21 cellular contexts compared by ENCODE assay signal in genomic region chr4:151709071-151709470, GRCh38. TPM values are rescaled to one million over a fixed set of nuclear protein-coding genes. Genes with fewer than 3 reads are reported as not detected.
A peak's percentile ranks its signal among the peaks of the same experiment; 100 is the strongest.
DNase-seq lines count a peak whose midpoint lies in the region; ATAC-seq and TF ChIP-seq lines count a peak whose summit lies in the region.
"Had no signal": no experiment of that assay in that cellular context is flagged by ENCODE, and none has a peak within 500 bp of the region (broad histone marks: within the 10 kb centered on the region; RNA-seq: fewer than 3 reads in every experiment).

No MANE protein-coding gene starts in this region.

- H3K4me3 Mint-ChIP-seq in T-helper 2 cell treated with Interferon-gamma antibody and Interleukin-4, amounts not matched to agents 5 μg/mL and 100 μg/mL, for 36 hours: no peak overlapping the region
- H3K4me3 Mint-ChIP-seq: CD4-positive, CD25-positive, alpha-beta regulatory T cell; CD8-positive, alpha-beta memory T cell; HFFc6 had no signal

- intact Hi-C loops in heart right ventricle (cut with DNase I): no loop called here
- intact Hi-C loops in psoas muscle (cut with DNase I): no loop called here

- DNase-seq in right atrium auricular region (ENCODE audit: low spot score): no peak
- DNase-seq in heart right ventricle: no peak
- peak; percentile 35 for DNase-seq in islet precursor cell
- no peak for DNase-seq in psoas muscle
- DNase-seq in T-helper 2 cell treated with Interferon-gamma antibody and Interleukin-4, amounts not matched to agents 5 μg/mL and 100 μg/mL, for 36 hours (ENCODE audit: low spot score): no peak
- DNase-seq: ACHN; BE2C; C1 segment of cervical spinal cord; CD4-positive, CD25-positive, alpha-beta regulatory T cell; CD8-positive, alpha-beta memory T cell; COR-L47; DMS 273 treated with DMSO at 0.1 percent for 48 hours; DMS53; DND-41; EL; GOT3; H7; HFFc6 had no signal

- no peaks in the 10 kb centered on the region for H3K4me1 Mint-ChIP-seq in T-helper 2 cell treated with Interferon-gamma antibody and Interleukin-4, amounts not matched to agents 5 μg/mL and 100 μg/mL, for 36 hours (ENCODE audit: low read depth)
- H3K4me1 Mint-ChIP-seq: CD8-positive, alpha-beta memory T cell had no signal

- 87 to 90% methylated on average over 6 of the region's 6 CpGs for WGBS in heart right ventricle, 2 donors
- 85 to 92% (median 87%) methylated on average over 6 of the region's 6 CpGs for WGBS in psoas muscle, 3 donors

- TF ChIP-seq CTCF in right atrium auricular region (IDR thresholded peaks at IDR 0.05) (no peak), heart right ventricle (IDR thresholded peaks at IDR 0.05) (no peak), psoas muscle (IDR thresholded peaks at IDR 0.05) (no peak)

- H3K36me3 Mint-ChIP-seq in T-helper 2 cell treated with Interferon-gamma antibody and Interleukin-4, amounts not matched to agents 5 μg/mL and 100 μg/mL, for 36 hours (ENCODE audit: low read depth): peaks cover 3% of the 10 kb centered on the region

- H3K4me3 ChIP-seq in right atrium auricular region: no peak overlapping the region
- no peak overlapping the region for H3K4me3 ChIP-seq in heart right ventricle
- H3K4me3 ChIP-seq in psoas muscle: no peak overlapping the region
- H3K4me3 ChIP-seq: GM12878 had no signal

- no peaks in the 10 kb centered on the region for H3K27me3 Mint-ChIP-seq in T-helper 2 cell treated with Interferon-gamma antibody and Interleukin-4, amounts not matched to agents 5 μg/mL and 100 μg/mL, for 36 hours (ENCODE audit: low read depth)
- H3K27me3 Mint-ChIP-seq: CD4-positive, CD25-positive, alpha-beta regulatory T cell had no signal

- H3K9me3 ChIP-seq in right atrium auricular region: no peaks in the 10 kb centered on the region
- H3K9me3 ChIP-seq in heart right ventricle: no peaks in the 10 kb centered on the region
- H3K9me3 ChIP-seq in psoas muscle: no peaks in the 10 kb centered on the region
- H3K9me3 ChIP-seq: BE2C had no signal

- peak overlapping the region; percentile 45 to 54 for H3K27ac ChIP-seq in right atrium auricular region
- no peak overlapping the region for H3K27ac ChIP-seq in heart right ventricle
- peak overlapping the region; percentile 54 for H3K27ac ChIP-seq in psoas muscle

- H3K4me1 ChIP-seq in right atrium auricular region (peaks cover 0 to 10% of the 10 kb centered on the region in 2 donors), heart right ventricle (peaks cover 0 to 10% (median 0%) of the 10 kb centered on the region in 9 donors), psoas muscle (peaks cover 8% of the 10 kb centered on the region)
- H3K4me1 ChIP-seq: BE2C had no signal

- ATAC-seq in heart right ventricle (no peak), psoas muscle (no peak), HG02870 (IDR thresholded peaks at IDR 0.05; ENCODE audit: unreplicated experiment) (no peak)
- ATAC-seq: GM12878, HCT116 had no signal

- H3K27me3 ChIP-seq in right atrium auricular region (no peaks in the 10 kb centered on the region), heart right ventricle (no peaks in the 10 kb centered on the region), psoas muscle (ENCODE audit: insufficient read depth in 3 of 3, low read length in 2 of 3) (no peaks in the 10 kb centered on the region)
- H3K27me3 ChIP-seq: BE2C had no signal

- H3K27ac Mint-ChIP-seq in T-helper 2 cell treated with Interferon-gamma antibody and Interleukin-4, amounts not matched to agents 5 μg/mL and 100 μg/mL, for 36 hours: no peak overlapping the region
- H3K27ac Mint-ChIP-seq: CD4-positive, CD25-positive, alpha-beta regulatory T cell; CD8-positive, alpha-beta memory T cell; HFFc6 had no signal

- no peaks in the 10 kb centered on the region for H3K36me3 ChIP-seq in right atrium auricular region
- peaks cover 0 to 74% (median 0%) of the 10 kb centered on the region in 9 donors for H3K36me3 ChIP-seq in heart right ventricle
- H3K36me3 ChIP-seq in psoas muscle (ENCODE audit: insufficient read depth in 1 of 2, low read depth in 1 of 2): peaks cover 3 to 31% of the 10 kb centered on the region in 2 donors
- H3K36me3 ChIP-seq: BE2C had no signal

- no peaks in the 10 kb centered on the region for H3K9me3 Mint-ChIP-seq in T-helper 2 cell treated with Interferon-gamma antibody and Interleukin-4, amounts not matched to agents 5 μg/mL and 100 μg/mL, for 36 hours
- H3K9me3 Mint-ChIP-seq: CD4-positive, CD25-positive, alpha-beta regulatory T cell; CD8-positive, alpha-beta memory T cell; HFFc6 had no signal

RNA-seq across cellular contexts. Expression of gene GATB, which starts 51.7 kb away (rescaled TPM):
- 100 to 1,000 TPM in 1 of 2 donors, 10 to 100 TPM in 1; 28.1 to 131 TPM for total RNA-seq in right atrium auricular region
- total RNA-seq in heart right ventricle: 100 to 1,000 TPM in 2 of 10 donors, 10 to 100 TPM in 8; 79.0 to 122 (median 88.5) TPM
- polyA plus RNA-seq in heart right ventricle: 100 to 1,000 TPM in 1 of 2 donors, 10 to 100 TPM in 1; 39.1 to 168 TPM
- 10 to 100 TPM; 22.8 to 36.6 (median 28.7) TPM for total RNA-seq in psoas muscle
- 10 to 100 TPM; 23.8 to 29.6 (median 28.3) TPM for polyA plus RNA-seq in psoas muscle

Comparison
In these comparisons a context has a peak if more than half of its experiments do, and no peak if none do; other contexts are left out.
1. H3K27ac ChIP-seq: peak in right atrium auricular region (2 of 2) and psoas muscle (single experiment); none in heart right ventricle (0 of 10).